In the genomic region with DNA sequence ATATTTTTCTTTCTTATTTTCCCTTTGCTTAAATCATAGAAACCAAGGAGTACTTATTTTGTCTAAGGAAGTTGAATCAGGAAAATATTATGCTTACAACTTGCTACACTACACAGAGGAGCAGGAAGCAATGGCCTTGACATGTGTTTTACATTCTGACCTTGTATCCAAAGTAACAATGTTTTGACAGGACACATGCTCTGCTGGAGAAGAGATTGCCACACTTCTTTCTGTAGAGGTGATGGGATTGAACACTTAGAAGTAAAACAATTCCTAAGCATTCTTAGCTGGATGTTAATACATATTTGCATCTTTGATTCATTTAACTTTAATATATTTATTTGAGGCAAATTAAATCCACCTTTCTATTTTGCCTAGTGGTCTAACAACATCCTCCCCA, we compare ENCODE assay signal across 17 cellular contexts.
DNase-seq lines count a peak whose midpoint lies in the region; ATAC-seq and TF ChIP-seq lines count a peak whose summit lies in the region.
"Had no signal": no experiment of that assay in that cellular context is flagged by ENCODE, and none has a peak within 500 bp of the region (broad histone marks: within the 10 kb centered on the region; RNA-seq: fewer than 3 reads in every experiment).

No MANE protein-coding gene starts in this region.

- POLR2A ChIA-PET in CD8-positive, alpha-beta T cell (lab: Charles Lee) = no interaction called here

- DNase-seq in dermis blood vessel endothelial cell = peak; percentile 3
- DNase-seq in left kidney (ENCODE audit: low read depth, low spot score) = peak; percentile 29
- no peak for DNase-seq in mammary epithelial cell
- DNase-seq in CD8-positive, alpha-beta T cell = no peak
- DNase-seq in NOMO-1 treated with DMSO at 0.1 percent for 48 hours (lab: John Stamatoyannopoulos, UW; ENCODE audit: unreplicated experiment) = no peak
- DNase-seq: 8988T; ACHN; BE2C; C1 segment of cervical spinal cord; CD4-positive, CD25-positive, alpha-beta regulatory T cell; CD8-positive, alpha-beta memory T cell; COR-L47; DMS79 treated with DMSO at 0.1 percent for 48 hours; GF-D8 had no signal

- no peak overlapping the region for H2AFZ ChIP-seq in neural cell (ENCODE audit: low read depth, low read length)
- H2AFZ ChIP-seq in mammary epithelial cell (ENCODE audit: low read depth, low read length) = no peak overlapping the region

- no peak overlapping the region for H3K4me3 ChIP-seq in neural cell (ENCODE audit: low read length)
- no peak overlapping the region for H3K4me3 ChIP-seq in mammary epithelial cell (replicated peaks in 1 of 3; ENCODE audit: insufficient read depth in 1 of 3, low read depth in 2 of 3, low read length in 3 of 3)
- no peak overlapping the region for H3K4me3 ChIP-seq in CD8-positive, alpha-beta T cell (ENCODE audit: low read depth, low read length)
- H3K4me3 ChIP-seq: BLaER1 had no signal

- dilution Hi-C loops in mammary epithelial cell (cut with HindIII; ENCODE audit: low sequenced_read_pairs) = no loop called here

- intact Hi-C loops in mammary epithelial cell (cut with micrococcal nuclease) = no loop called here
- intact Hi-C loops in CD8-positive, alpha-beta T cell (cut with DNase I, micrococcal nuclease) = no loop called here

- H3K27me3 ChIP-seq in neural cell (ENCODE audit: insufficient read depth, low read depth, low read length) (no peaks in the 10 kb centered on the region), mammary epithelial cell (ENCODE audit: insufficient read depth, low read length) (no peaks in the 10 kb centered on the region)
- H3K27me3 ChIP-seq in CD8-positive, alpha-beta T cell (ENCODE audit: insufficient read depth, low read length) = no peaks in the 10 kb centered on the region
- H3K27me3 ChIP-seq: BE2C, BLaER1 had no signal

- no peak for TF ChIP-seq RAD21 in neural cell (conservative IDR thresholded peaks at IDR 0.05)

- no peak overlapping the region for H3K27ac ChIP-seq in neural cell (ENCODE audit: low read length)
- H3K27ac ChIP-seq in mammary epithelial cell (ENCODE audit: insufficient read depth, low read depth, low read length) = no peak overlapping the region
- H3K27ac ChIP-seq in CD8-positive, alpha-beta T cell (ENCODE audit: low read depth, low read length) = no peak overlapping the region
- H3K27ac ChIP-seq: BLaER1 had no signal

- H3K79me2 ChIP-seq in neural cell (replicated peaks; ENCODE audit: insufficient read depth, low read length) (no peaks in the 10 kb centered on the region), mammary epithelial cell (ENCODE audit: insufficient read depth, low read length) (no peaks in the 10 kb centered on the region)

- H3K9me3 Mint-ChIP-seq in CD8-positive, alpha-beta T cell = peaks cover 7% of the 10 kb centered on the region

- H4K20me1 ChIP-seq in neural cell (ENCODE audit: insufficient read depth) (no peaks in the 10 kb centered on the region), mammary epithelial cell (ENCODE audit: insufficient read depth, low read length) (no peaks in the 10 kb centered on the region)
- H4K20me1 ChIP-seq: BLaER1 had no signal

- TF ChIP-seq CTCF in neural cell (IDR thresholded peaks at IDR 0.05; ENCODE audit: poor library complexity, severe bottlenecking) (no peak), mammary epithelial cell (conservative IDR thresholded peaks at IDR 0.05 in 1 of 2, IDR thresholded peaks at IDR 0.05 in 1 of 2; ENCODE audit: extremely low read depth in 1 of 2, insufficient read depth in 1 of 2, low read depth in 1 of 2, low read length in 2 of 2) (no peak)
- no peak for TF ChIP-seq CTCF in CD8-positive, alpha-beta T cell (IDR thresholded peaks at IDR 0.05)

- H3F3A ChIP-seq in neural cell (ENCODE audit: insufficient read depth, low read length, poor library complexity, severe bottlenecking) = no peaks in the 10 kb centered on the region

- CTCF ChIA-PET in mammary epithelial cell (lab: Charles Lee; ENCODE audit: low non-redundant PET) = no interaction called here
- CTCF ChIA-PET in CD8-positive, alpha-beta T cell (lab: Charles Lee) = no interaction called here

- in situ Hi-C loops in mammary epithelial cell (cut with MboI; ENCODE audit: low sequenced_read_pairs in 2 of 2) = no loop called here

- H3K9me2 ChIP-seq in neural cell (ENCODE audit: insufficient read depth, low read length) = no peaks in the 10 kb centered on the region

- H3K27ac Mint-ChIP-seq in CD8-positive, alpha-beta T cell = no peak overlapping the region
- H3K27ac Mint-ChIP-seq: CD14-positive monocyte; CD4-positive, CD25-positive, alpha-beta regulatory T cell; CD8-positive, alpha-beta memory T cell had no signal

- BruUV-seq in mammary epithelial cell (replicated peaks; lab: Mats Ljungman, UMichigan) = no TSS peak

- H3K4me2 ChIP-seq in neural cell (ENCODE audit: low read length) (no peak overlapping the region), mammary epithelial cell (ENCODE audit: insufficient read depth, low read depth, low read length) (no peak overlapping the region)
- H3K4me2 ChIP-seq: BLaER1 had no signal

- no peaks in the 10 kb centered on the region for H3K27me3 Mint-ChIP-seq in CD8-positive, alpha-beta T cell (ENCODE audit: low read depth)
- H3K27me3 Mint-ChIP-seq: CD4-positive, CD25-positive, alpha-beta regulatory T cell; CD8-positive, alpha-beta memory T cell had no signal

- no peaks in the 10 kb centered on the region for H3K9me3 ChIP-seq in neural cell (ENCODE audit: low read length)
- H3K9me3 ChIP-seq in mammary epithelial cell (replicated peaks; ENCODE audit: insufficient read depth, low read length) = no peaks in the 10 kb centered on the region
- H3K9me3 ChIP-seq in CD8-positive, alpha-beta T cell (ENCODE audit: low read length) = no peaks in the 10 kb centered on the region
- H3K9me3 ChIP-seq: BE2C, BLaER1 had no signal

- no peak overlapping the region for H3K4me3 Mint-ChIP-seq in CD8-positive, alpha-beta T cell
- H3K4me3 Mint-ChIP-seq: CD14-positive monocyte; CD8-positive, alpha-beta memory T cell had no signal

- no peak overlapping the region for H3K9ac ChIP-seq in neural cell (ENCODE audit: low read length)
- H3K9ac ChIP-seq in mammary epithelial cell (ENCODE audit: insufficient read depth, low read length) = no peak overlapping the region
- H3K9ac ChIP-seq: BLaER1 had no signal

- no peaks in the 10 kb centered on the region for H3K4me1 ChIP-seq in mammary epithelial cell (ENCODE audit: insufficient read depth, low read length)
- no peaks in the 10 kb centered on the region for H3K4me1 ChIP-seq in CD8-positive, alpha-beta T cell (ENCODE audit: insufficient read depth, low read length)
- H3K4me1 ChIP-seq: BE2C, BLaER1 had no signal

- peak; percentile 68 for TF ChIP-seq EP300 in neural cell (conservative IDR thresholded peaks at IDR 0.05; ENCODE audit: poor library complexity, severe bottlenecking)

- no peaks in the 10 kb centered on the region for H3K36me3 Mint-ChIP-seq in CD8-positive, alpha-beta T cell
- H3K36me3 Mint-ChIP-seq: CD14-positive monocyte; CD4-positive, CD25-positive, alpha-beta regulatory T cell; CD8-positive, alpha-beta memory T cell had no signal

- no peak for ATAC-seq in CD8-positive, alpha-beta T cell

- no peaks in the 10 kb centered on the region for H3K4me1 Mint-ChIP-seq in CD8-positive, alpha-beta T cell (ENCODE audit: low read depth)
- H3K4me1 Mint-ChIP-seq: CD14-positive monocyte; CD4-positive, CD25-positive, alpha-beta regulatory T cell; CD8-positive, alpha-beta memory T cell had no signal

- H3K36me3 ChIP-seq in neural cell (ENCODE audit: insufficient read depth, low read length) (no peaks in the 10 kb centered on the region), mammary epithelial cell (ENCODE audit: insufficient read depth, low read length) (no peaks in the 10 kb centered on the region)
- no peaks in the 10 kb centered on the region for H3K36me3 ChIP-seq in CD8-positive, alpha-beta T cell (ENCODE audit: insufficient read depth, low read length)
- H3K36me3 ChIP-seq: BE2C, BLaER1 had no signal

TF ChIP-seq in neural cell, 6 proteins besides CTCF, POLR2A, EP300 and RAD21:
- TF ChIP-seq EZH2 (IDR thresholded peaks at IDR 0.05; ENCODE audit: borderline replicate concordance, insufficient read depth, low read length, poor library complexity, severe bottlenecking) (no peak), SMC3 (conservative IDR thresholded peaks at IDR 0.05; ENCODE audit: poor library complexity) (no peak), POLR2AphosphoS5 (IDR thresholded peaks at IDR 0.05) (peak; percentile 76)

Comparison
In these comparisons a context has a peak if more than half of its experiments do, and no peak if none do; other contexts are left out.
1. DNase-seq: peak in dermis blood vessel endothelial cell (single experiment) and left kidney (single experiment); none in mammary epithelial cell (single experiment), CD8-positive, alpha-beta T cell (0 of 7) and NOMO-1 treated with DMSO at 0.1 percent for 48 hours (single experiment).